In genomic region chr7:99560834-99561734, GRCh38 we compare ENCODE assay signal across 13 cellular contexts. TPM values are rescaled to one million over a fixed set of nuclear protein-coding genes. Genes with fewer than 3 reads are reported as not detected.
DNase-seq lines count a peak whose midpoint lies in the region; ATAC-seq, FAIRE-seq and TF ChIP-seq lines count a peak whose summit lies in the region.
"Had no signal": no experiment of that assay in that cellular context is flagged by ENCODE, and none has a peak within 500 bp of the region (broad histone marks: within the 10 kb centered on the region; RNA-seq: fewer than 3 reads in every experiment).

No MANE protein-coding gene starts in this region.

- no peak overlapping the region for H3K4ac ChIP-seq in mesenchymal stem cell (ENCODE audit: low read depth in 1 of 2, low read length in 2 of 2)

- TF ChIP-seq CTCF in A549 (IDR thresholded peaks at IDR 0.05) (no peak), HCT116 (IDR thresholded peaks at IDR 0.05 in 2 of 3, conservative IDR thresholded peaks at IDR 0.05 in 1 of 3; ENCODE audit: borderline replicate concordance in 1 of 3, insufficient read depth in 1 of 3, low read depth in 2 of 3, low read length in 2 of 3) (no peak)

- H4K91ac ChIP-seq in mesenchymal stem cell (ENCODE audit: low read length) = no peak overlapping the region

- RAD21 ChIA-PET in HCT116 (lab: Charles Lee; ENCODE audit: low non-redundant PET in 1 of 2, low total read pairs in 2 of 2, uncharacterized antibody in 2 of 2, unreplicated experiment in 2 of 2) = no interaction called here

- no peaks in the 10 kb centered on the region; the same call in 1 of the 2 replicates for H4K20me1 ChIP-seq in HCT116 (ENCODE audit: insufficient read depth)

- H3K4me3 ChIP-seq in A549 = no peak overlapping the region
- no peak overlapping the region for H3K4me3 ChIP-seq in HCT116 (replicated peaks in 1 of 2; ENCODE audit: low read depth in 1 of 2, low read length in 2 of 2)
- H3K4me3 ChIP-seq in mesenchymal stem cell (ENCODE audit: insufficient read depth in 1 of 2, low read depth in 1 of 2, low read length in 2 of 2) = peak overlapping the region in 1 of 2 experiments; percentile 98

- TF ChIP-seq POLR2A in A549 (IDR thresholded peaks at IDR 0.05; ENCODE audit: low read length) (no peak), HCT116 (IDR thresholded peaks at IDR 0.05; ENCODE audit: borderline replicate concordance, extremely low read depth, insufficient read depth, insufficient read length) (no peak)

- H3K27ac Mint-ChIP-seq in activated T-helper 2 cell treated with anti-CD3 and anti-CD28 coated beads, Interferon-gamma antibody, Interleukin-2, Interleukin-4, amounts not matched to agents 10 μg/mL and 5 μg/mL and 100 μg/mL, durations not matched to agents 14 hours and 24 hours and 36 hours = peak overlapping the region; percentile 72

- peak overlapping the region; percentile 64 for H3K4me3 Mint-ChIP-seq in activated T-helper 2 cell treated with anti-CD3 and anti-CD28 coated beads, Interferon-gamma antibody, Interleukin-2, Interleukin-4, amounts not matched to agents 10 μg/mL and 5 μg/mL and 100 μg/mL, durations not matched to agents 14 hours and 24 hours and 36 hours (ENCODE audit: low read depth)

- H3K36me3 ChIP-seq in HCT116 (ENCODE audit: control insufficient read depth in 1 of 2, insufficient read depth in 2 of 2, low read length in 2 of 2) (peaks cover 26 to 45% of the 10 kb centered on the region in 2 experiments), mesenchymal stem cell (ENCODE audit: control insufficient read depth in 1 of 2, insufficient read depth in 2 of 2, low read depth in 1 of 2, low read length in 2 of 2) (peaks cover 14 to 62% of the 10 kb centered on the region in 2 experiments)

- no peak for TF ChIP-seq EP300 in A549 (IDR thresholded peaks at IDR 0.05)

- CTCF ChIA-PET in A549 (lab: Yijun Ruan, JAX) (interaction anchor here (0.9 kb wide), 1 partner anchor 356 kb away, joined by 3 read pairs; no protein-coding TSS in a partner anchor), HCT116 (lab: Charles Lee) (interaction anchor here (1.3 kb wide), 1 partner anchor 36 kb away, joined by 3 read pairs; no protein-coding TSS in a partner anchor)

- peaks cover 1% of the 10 kb centered on the region for H3K79me1 ChIP-seq in mesenchymal stem cell (replicated peaks; ENCODE audit: low read length, poor library complexity, severe bottlenecking)

- no peak for FAIRE-seq in A549 (lab: Jason Lieb, UNC)
- FAIRE-seq: GM18507, H1 had no signal

- H2AK5ac ChIP-seq in mesenchymal stem cell (ENCODE audit: low read length, severe bottlenecking) = peak overlapping the region; percentile 70

- peak overlapping the region; percentile 17 for H3K9ac ChIP-seq in HCT116 (ENCODE audit: low read length)
- peak overlapping the region; percentile 100 for H3K9ac ChIP-seq in mesenchymal stem cell (ENCODE audit: low read length)

- POLR2A ChIA-PET in A549 (lab: Yijun Ruan, JAX) = interaction anchor here (1.0 kb wide), 1 partner anchor 55 kb away, joined by 3 read pairs; the partner anchor contains the start of gene ZSCAN25
- POLR2A ChIA-PET in HCT116 (lab: Charles Lee) = no interaction called here

- no peak for DNase-seq in A549 (ENCODE audit: low read depth in 1 of 2, low spot score in 1 of 2)
- DNase-seq in HCT116 (ENCODE audit: low read depth, low spot score) = no peak
- DNase-seq in activated T-helper 2 cell treated with anti-CD3 and anti-CD28 coated beads, Interferon-gamma antibody, Interleukin-2, Interleukin-4, amounts not matched to agents 10 μg/mL and 5 μg/mL and 100 μg/mL, durations not matched to agents 14 hours and 24 hours and 36 hours (ENCODE audit: low spot score) = no peak
- no peak for DNase-seq in mesenchymal stem cell
- no peak for DNase-seq in sciatic nerve (ENCODE audit: low spot score)
- no peak for DNase-seq in Right ventricle myocardium superior
- DNase-seq: effector CD4-positive, alpha-beta T cell; NCI-H1436 had no signal

- no peak overlapping the region for H2BK5ac ChIP-seq in mesenchymal stem cell (ENCODE audit: low read depth, low read length, poor library complexity, severe bottlenecking)

- H3K4me1 ChIP-seq in A549 (peaks cover 59% of the 10 kb centered on the region), HCT116 (ENCODE audit: control insufficient read depth in 1 of 2, insufficient read depth in 2 of 2, low read length in 2 of 2) (peaks cover 37 to 61% of the 10 kb centered on the region in 2 experiments), mesenchymal stem cell (ENCODE audit: control insufficient read depth, insufficient read depth, low read depth, low read length) (peaks cover 15% of the 10 kb centered on the region)

- H3K36me3 Mint-ChIP-seq in activated T-helper 2 cell treated with anti-CD3 and anti-CD28 coated beads, Interferon-gamma antibody, Interleukin-2, Interleukin-4, amounts not matched to agents 10 μg/mL and 5 μg/mL and 100 μg/mL, durations not matched to agents 14 hours and 24 hours and 36 hours (ENCODE audit: low read depth) = peaks cover 73% of the 10 kb centered on the region

- H3K23ac ChIP-seq in mesenchymal stem cell (ENCODE audit: low read length in 2 of 2) = no peak overlapping the region

- H3K27me3 ChIP-seq in HCT116 (ENCODE audit: insufficient read depth, low read length) (no peaks in the 10 kb centered on the region), mesenchymal stem cell (ENCODE audit: control insufficient read depth in 1 of 2, insufficient read depth in 1 of 2, low read length in 2 of 2) (no peaks in the 10 kb centered on the region)

- 91% methylated on average over 7 of the region's 7 CpGs for WGBS in A549 (ENCODE audit: missing lambda C conversion rate)
- WGBS in mesenchymal stem cell = 99% methylated on average over 6 of the region's 7 CpGs

- H4K8ac ChIP-seq in mesenchymal stem cell (ENCODE audit: low read length) = no peak overlapping the region

- no peak overlapping the region for H3K18ac ChIP-seq in mesenchymal stem cell (ENCODE audit: low read depth in 1 of 2, low read length in 2 of 2)

- H3K27ac ChIP-seq in A549 (peak overlapping the region in 1 of 2 experiments; percentile 96; a peak in 4 of 6 replicates), HCT116 (ENCODE audit: low read depth, low read length) (no peak overlapping the region), mesenchymal stem cell (ENCODE audit: low read length, poor library complexity, severe bottlenecking) (peak overlapping the region; percentile 96)

- H3K9me3 ChIP-seq in A549 (no peaks in the 10 kb centered on the region), HCT116 (ENCODE audit: control insufficient read depth in 1 of 2, insufficient read depth in 1 of 2, low read depth in 1 of 2, low read length in 2 of 2) (no peaks in the 10 kb centered on the region), mesenchymal stem cell (ENCODE audit: control insufficient read depth, low read length) (no peaks in the 10 kb centered on the region)

- no peak overlapping the region for H2BK12ac ChIP-seq in mesenchymal stem cell (ENCODE audit: low read length in 2 of 2)

- intact Hi-C loops in HCT116 (cut with micrococcal nuclease) (no loop called here), sciatic nerve (cut with DNase I) (no loop called here), Right ventricle myocardium superior (cut with DNase I) (no loop called here)
- intact Hi-C loops in activated T-helper 2 cell treated with anti-CD3 and anti-CD28 coated beads, Interferon-gamma antibody, Interleukin-2, Interleukin-4, amounts not matched to agents 10 μg/mL and 5 μg/mL and 100 μg/mL, durations not matched to agents 14 hours and 24 hours and 36 hours (cut with micrococcal nuclease) = no loop called here

- peaks cover 42% of the 10 kb centered on the region for H3K4me1 Mint-ChIP-seq in activated T-helper 2 cell treated with anti-CD3 and anti-CD28 coated beads, Interferon-gamma antibody, Interleukin-2, Interleukin-4, amounts not matched to agents 10 μg/mL and 5 μg/mL and 100 μg/mL, durations not matched to agents 14 hours and 24 hours and 36 hours (ENCODE audit: low read depth)

- no peak overlapping the region for H2AFZ ChIP-seq in HCT116 (ENCODE audit: low read depth, low read length, poor library complexity, severe bottlenecking)
- no peak overlapping the region for H2AFZ ChIP-seq in mesenchymal stem cell (ENCODE audit: low read depth, low read length)

- no peak overlapping the region for H2BK120ac ChIP-seq in mesenchymal stem cell (ENCODE audit: low read depth, low read length)

- H3K4me2 ChIP-seq in A549 (peak overlapping the region; percentile 94), HCT116 (ENCODE audit: low read length) (peak overlapping the region; percentile 79; the same call in 1 of the 2 replicates), mesenchymal stem cell (ENCODE audit: low read length, poor library complexity, severe bottlenecking) (no peak overlapping the region)

- H3K79me2 ChIP-seq in HCT116 (ENCODE audit: insufficient read depth, low read length) = peaks cover 82% of the 10 kb centered on the region

- H3K9me2 ChIP-seq in HCT116 (ENCODE audit: insufficient read depth) = no peaks in the 10 kb centered on the region

- ATAC-seq in A549 = no peak
- ATAC-seq in HCT116 = no peak
- no peak for ATAC-seq in sciatic nerve
- no peak for ATAC-seq in GM21381 (IDR thresholded peaks at IDR 0.05; ENCODE audit: unreplicated experiment)
- no peak for ATAC-seq in HG02885 (IDR thresholded peaks at IDR 0.05; ENCODE audit: poor library complexity, unreplicated experiment)
- ATAC-seq in Right ventricle myocardium superior (ENCODE audit: poor library complexity) = no peak
- ATAC-seq: Right ventricle myocardium inferior had no signal

- BruUV-seq in HCT116 (replicated peaks; lab: Mats Ljungman, UMichigan) = no TSS peak

- H2BK15ac ChIP-seq in mesenchymal stem cell (ENCODE audit: low read depth, poor library complexity, severe bottlenecking) = peak overlapping the region; percentile 34

- no peak overlapping the region for H3K14ac ChIP-seq in mesenchymal stem cell (ENCODE audit: low read length in 2 of 2)

- H3K27me3 Mint-ChIP-seq in activated T-helper 2 cell treated with anti-CD3 and anti-CD28 coated beads, Interferon-gamma antibody, Interleukin-2, Interleukin-4, amounts not matched to agents 10 μg/mL and 5 μg/mL and 100 μg/mL, durations not matched to agents 14 hours and 24 hours and 36 hours (ENCODE audit: low read depth) = no peaks in the 10 kb centered on the region

- no peaks in the 10 kb centered on the region for H3K9me3 Mint-ChIP-seq in activated T-helper 2 cell treated with anti-CD3 and anti-CD28 coated beads, Interferon-gamma antibody, Interleukin-2, Interleukin-4, amounts not matched to agents 10 μg/mL and 5 μg/mL and 100 μg/mL, durations not matched to agents 14 hours and 24 hours and 36 hours

- TF ChIP-seq RAD21 in A549 (conservative IDR thresholded peaks at IDR 0.05 in 1 of 2, IDR thresholded peaks at IDR 0.05 in 1 of 2) = no peak
- TF ChIP-seq RAD21 in HCT116 (IDR thresholded peaks at IDR 0.05; ENCODE audit: low read depth) = no peak

RNA-seq across cellular contexts. Expression of gene ZNF655, which starts 2.6 kb away (rescaled TPM):
- polyA plus RNA-seq in A549 (2011; rRNA removed) = 78.4 and 85.1 TPM in 2 replicates
- 54.4 and 57.0 TPM in 2 replicates for polyA plus RNA-seq in A549 (2012; cell fraction: cytosol; rRNA removed)
- 101 and 109 TPM in 2 replicates for polyA plus RNA-seq in A549 (2012; cell fraction: nucleus; rRNA removed)
- polyA plus RNA-seq in A549 (2017; fragmentation: RNase III; extraction: RNeasy Plus Mini Kit Qiagen cat#74134 plus additional on column Dnase treatment) = 56.1 to 67.8 TPM (median 56.5 TPM) in 3 replicates
- 61.0 and 62.3 TPM in 2 replicates for polyA minus RNA-seq in A549 (2011; rRNA and poly(A)+ RNA removed)
- 45.0 TPM for total RNA-seq in HCT116 (2021; ENCODE audit: unreplicated experiment)
- polyA plus RNA-seq in HCT116 (2012) = 32.8 and 37.3 TPM in 2 replicates
- total RNA-seq in activated T-helper 2 cell treated with anti-CD3 and anti-CD28 coated beads, Interferon-gamma antibody, Interleukin-2, Interleukin-4, amounts not matched to agents 10 μg/mL and 5 μg/mL and 100 μg/mL, durations not matched to agents 14 hours and 24 hours and 36 hours = 68.3 and 72.8 TPM in 2 replicates
- 38.0 TPM for polyA plus RNA-seq in mesenchymal stem cell (2013, experiment 1 of 2)
- 38.7 TPM for polyA plus RNA-seq in mesenchymal stem cell (2013, experiment 2 of 2)
- 62.0 TPM for total RNA-seq in sciatic nerve
- total RNA-seq in Right ventricle myocardium superior = 24.0 TPM

RNA-seq across cellular contexts. Expression of gene FAM200A, which starts 9.2 kb away (rescaled TPM):
- polyA plus RNA-seq in A549 (2011; rRNA removed) = 7.5 and 9.8 TPM in 2 replicates
- polyA plus RNA-seq in A549 (2012; cell fraction: cytosol; rRNA removed) = 2.5 and 2.6 TPM in 2 replicates
- polyA plus RNA-seq in A549 (2012; cell fraction: nucleus; rRNA removed) = 0.93 and 1.0 TPM in 2 replicates
- 5.3 to 6.1 TPM (median 5.9 TPM) in 3 replicates for polyA plus RNA-seq in A549 (2017; fragmentation: RNase III; extraction: RNeasy Plus Mini Kit Qiagen cat#74134 plus additional on column Dnase treatment)
- polyA minus RNA-seq in A549 (2011; rRNA and poly(A)+ RNA removed) = 2.9 and 3.0 TPM in 2 replicates
- total RNA-seq in HCT116 (2021; ENCODE audit: unreplicated experiment) = 4.7 TPM
- 1.8 and 2.9 TPM in 2 replicates for polyA plus RNA-seq in HCT116 (2012)
- 5.2 and 5.6 TPM in 2 replicates for total RNA-seq in activated T-helper 2 cell treated with anti-CD3 and anti-CD28 coated beads, Interferon-gamma antibody, Interleukin-2, Interleukin-4, amounts not matched to agents 10 μg/mL and 5 μg/mL and 100 μg/mL, durations not matched to agents 14 hours and 24 hours and 36 hours
- 3.8 TPM for polyA plus RNA-seq in mesenchymal stem cell (2013, experiment 1 of 2)
- polyA plus RNA-seq in mesenchymal stem cell (2013, experiment 2 of 2) = 4.1 TPM
- 6.7 TPM for total RNA-seq in sciatic nerve
- 6.5 TPM for total RNA-seq in Right ventricle myocardium superior

RNA-seq across cellular contexts. Expression of gene TMEM225B, which starts 37.0 kb away (rescaled TPM):
- polyA plus RNA-seq in A549 (2011; rRNA removed) (5.4 and 7.7 TPM in 2 replicates), A549 (2017; fragmentation: RNase III; extraction: RNeasy Plus Mini Kit Qiagen cat#74134 plus additional on column Dnase treatment) (0.59 to 0.70 TPM (median 0.59 TPM) in 3 replicates)
- 0.86 and 0.96 TPM in 2 replicates for polyA plus RNA-seq in A549 (2012; cell fraction: cytosol; rRNA removed)
- polyA plus RNA-seq in A549 (2012; cell fraction: nucleus; rRNA removed) = 2.2 and 3.5 TPM in 2 replicates
- polyA minus RNA-seq in A549 (2011; rRNA and poly(A)+ RNA removed) = 6.9 and 7.6 TPM in 2 replicates
- total RNA-seq in HCT116 (2021; ENCODE audit: unreplicated experiment) (3.1 TPM), sciatic nerve (3.5 TPM), Right ventricle myocardium superior (not detected)
- polyA plus RNA-seq in HCT116 (2012) = 2.0 and 2.6 TPM in 2 replicates
- total RNA-seq in activated T-helper 2 cell treated with anti-CD3 and anti-CD28 coated beads, Interferon-gamma antibody, Interleukin-2, Interleukin-4, amounts not matched to agents 10 μg/mL and 5 μg/mL and 100 μg/mL, durations not matched to agents 14 hours and 24 hours and 36 hours = 1.3 and 1.9 TPM in 2 replicates
- polyA plus RNA-seq in mesenchymal stem cell (2013, experiment 1 of 2) = 0.21 TPM
- polyA plus RNA-seq in mesenchymal stem cell (2013, experiment 2 of 2) = 0.16 TPM
- total RNA-seq: H1, Right ventricle myocardium inferior had no signal

RNA-seq across cellular contexts. Expression of gene ZSCAN25, which starts 55.7 kb away (rescaled TPM):
- polyA plus RNA-seq in A549 (2011; rRNA removed) = 9.3 and 10.1 TPM in 2 replicates
- polyA plus RNA-seq in A549 (2012; cell fraction: cytosol; rRNA removed) = 6.6 and 8.1 TPM in 2 replicates
- 13.4 and 16.3 TPM in 2 replicates for polyA plus RNA-seq in A549 (2012; cell fraction: nucleus; rRNA removed)
- polyA plus RNA-seq in A549 (2017; fragmentation: RNase III; extraction: RNeasy Plus Mini Kit Qiagen cat#74134 plus additional on column Dnase treatment) = 6.3 to 7.5 TPM (median 6.4 TPM) in 3 replicates
- 16.8 and 19.2 TPM in 2 replicates for polyA minus RNA-seq in A549 (2011; rRNA and poly(A)+ RNA removed)
- total RNA-seq in HCT116 (2021; ENCODE audit: unreplicated experiment) = 14.0 TPM
- polyA plus RNA-seq in HCT116 (2012) = 5.4 and 5.8 TPM in 2 replicates
- 31.2 and 31.7 TPM in 2 replicates for total RNA-seq in activated T-helper 2 cell treated with anti-CD3 and anti-CD28 coated beads, Interferon-gamma antibody, Interleukin-2, Interleukin-4, amounts not matched to agents 10 μg/mL and 5 μg/mL and 100 μg/mL, durations not matched to agents 14 hours and 24 hours and 36 hours
- polyA plus RNA-seq in mesenchymal stem cell (2013, experiment 1 of 2) = 4.0 TPM
- 3.9 TPM for polyA plus RNA-seq in mesenchymal stem cell (2013, experiment 2 of 2)
- total RNA-seq in sciatic nerve = 19.8 TPM
- total RNA-seq in Right ventricle myocardium superior = 6.9 TPM

RNA-seq across cellular contexts. Expression of gene ZKSCAN5, which starts 56.6 kb away (rescaled TPM):
- polyA plus RNA-seq in A549 (2011; rRNA removed) = 14.1 and 15.7 TPM in 2 replicates
- polyA plus RNA-seq in A549 (2012; cell fraction: cytosol; rRNA removed) = 3.4 and 3.6 TPM in 2 replicates
- 2.7 and 3.2 TPM in 2 replicates for polyA plus RNA-seq in A549 (2012; cell fraction: nucleus; rRNA removed)
- polyA plus RNA-seq in A549 (2017; fragmentation: RNase III; extraction: RNeasy Plus Mini Kit Qiagen cat#74134 plus additional on column Dnase treatment) = 7.2 to 8.3 TPM (median 8.2 TPM) in 3 replicates
- polyA minus RNA-seq in A549 (2011; rRNA and poly(A)+ RNA removed) = 16.5 and 20.3 TPM in 2 replicates
- 10.2 TPM for total RNA-seq in HCT116 (2021; ENCODE audit: unreplicated experiment)
- polyA plus RNA-seq in HCT116 (2012) = 6.0 and 7.0 TPM in 2 replicates
- 8.2 and 8.4 TPM in 2 replicates for total RNA-seq in activated T-helper 2 cell treated with anti-CD3 and anti-CD28 coated beads, Interferon-gamma antibody, Interleukin-2, Interleukin-4, amounts not matched to agents 10 μg/mL and 5 μg/mL and 100 μg/mL, durations not matched to agents 14 hours and 24 hours and 36 hours
- polyA plus RNA-seq in mesenchymal stem cell (2013, experiment 1 of 2) = 7.6 TPM
- polyA plus RNA-seq in mesenchymal stem cell (2013, experiment 2 of 2) = 8.2 TPM
- 10.0 TPM for total RNA-seq in sciatic nerve
- 6.1 TPM for total RNA-seq in Right ventricle myocardium superior
